1 cellular context compared by ENCODE assay signal in genomic region chr1:84298688-84299535, GRCh38.
A peak's percentile ranks its signal among the peaks of the same experiment; 100 is the strongest.
TF ChIP-seq lines count a peak whose summit lies in the region.

No MANE protein-coding gene starts in this region.

TF ChIP-seq in K562, 482 proteins besides CTCF, POLR2A, EP300 and RAD21 (continued from another document):
- TF ChIP-seq CUX1 (CRISPR knock-in tag; IDR thresholded peaks at IDR 0.05) (no peak), EGR1 (conservative IDR thresholded peaks at IDR 0.05) (peak; percentile 98), ZEB2 (IDR thresholded peaks at IDR 0.05) (no peak), ZNF77 (CRISPR knock-in tag; IDR thresholded peaks at IDR 0.05) (no peak), HBP1 (CRISPR knock-in tag; IDR thresholded peaks at IDR 0.05) (peak; percentile 60; the same call in 1 of the 2 replicates), TFE3 (CRISPR knock-in tag; IDR thresholded peaks at IDR 0.05) (no peak), ZNF143 (CRISPR knock-in tag; IDR thresholded peaks at IDR 0.05) (peak; percentile 2; the same call in 1 of the 2 replicates), CHD4 (IDR thresholded peaks at IDR 0.05; ENCODE audit: insufficient read depth, insufficient replicate concordance, low read depth, low read length, poor library complexity, severe bottlenecking) (no peak), ZNF655 (CRISPR knock-in tag; IDR thresholded peaks at IDR 0.05) (no peak), NCOA2 (IDR thresholded peaks at IDR 0.05; ENCODE audit: partially characterized antibody in 2 of 2) (no peak), MYNN (IDR thresholded peaks at IDR 0.05) (no peak), MYNN (CRISPR knock-in tag; IDR thresholded peaks at IDR 0.05) (no peak), RBM39 (optimal IDR thresholded peaks at IDR 0.05; ENCODE audit: low read depth, low read length) (no peak), ZBTB26 (CRISPR knock-in tag; IDR thresholded peaks at IDR 0.05) (peak; percentile 67; the same call in 1 of the 2 replicates), CBX2 (IDR thresholded peaks at IDR 0.05; ENCODE audit: insufficient read depth, low read length, poor library complexity, severe bottlenecking) (no peak), ZC3H11A (IDR thresholded peaks at IDR 0.05; ENCODE audit: low read depth, low read length) (no peak), CC2D1A (IDR thresholded peaks at IDR 0.05) (no peak), ZKSCAN3 (CRISPR knock-in tag; IDR thresholded peaks at IDR 0.05) (no peak), BCLAF1 (IDR thresholded peaks at IDR 0.05; ENCODE audit: borderline replicate concordance in 1 of 2, control insufficient read depth in 1 of 2, low read depth in 2 of 2, low read length in 1 of 2) (0 out of 4 replicates have a peak, but pooled peaks of 1 of the 2 experiments have one; percentile 21), ZFX (CRISPR knock-in tag; IDR thresholded peaks at IDR 0.05) (0 out of 2 replicates have a peak, but pooled peaks have one; percentile 21), VEZF1 (CRISPR knock-in tag; IDR thresholded peaks at IDR 0.05) (peak; percentile 36; the same call in 1 of the 2 replicates), SMARCA5 (IDR thresholded peaks at IDR 0.05) (no peak), E2F6 (IDR thresholded peaks at IDR 0.05; ENCODE audit: borderline replicate concordance in 1 of 2, extremely low read depth in 1 of 2, insufficient read depth in 1 of 2, insufficient read length in 1 of 2, low read depth in 1 of 2, low read length in 1 of 2, poor library complexity in 1 of 2, severe bottlenecking in 1 of 2) (peak; percentile 40 to 79)
